9 cellular contexts compared by ENCODE assay signal in the genomic region with DNA sequence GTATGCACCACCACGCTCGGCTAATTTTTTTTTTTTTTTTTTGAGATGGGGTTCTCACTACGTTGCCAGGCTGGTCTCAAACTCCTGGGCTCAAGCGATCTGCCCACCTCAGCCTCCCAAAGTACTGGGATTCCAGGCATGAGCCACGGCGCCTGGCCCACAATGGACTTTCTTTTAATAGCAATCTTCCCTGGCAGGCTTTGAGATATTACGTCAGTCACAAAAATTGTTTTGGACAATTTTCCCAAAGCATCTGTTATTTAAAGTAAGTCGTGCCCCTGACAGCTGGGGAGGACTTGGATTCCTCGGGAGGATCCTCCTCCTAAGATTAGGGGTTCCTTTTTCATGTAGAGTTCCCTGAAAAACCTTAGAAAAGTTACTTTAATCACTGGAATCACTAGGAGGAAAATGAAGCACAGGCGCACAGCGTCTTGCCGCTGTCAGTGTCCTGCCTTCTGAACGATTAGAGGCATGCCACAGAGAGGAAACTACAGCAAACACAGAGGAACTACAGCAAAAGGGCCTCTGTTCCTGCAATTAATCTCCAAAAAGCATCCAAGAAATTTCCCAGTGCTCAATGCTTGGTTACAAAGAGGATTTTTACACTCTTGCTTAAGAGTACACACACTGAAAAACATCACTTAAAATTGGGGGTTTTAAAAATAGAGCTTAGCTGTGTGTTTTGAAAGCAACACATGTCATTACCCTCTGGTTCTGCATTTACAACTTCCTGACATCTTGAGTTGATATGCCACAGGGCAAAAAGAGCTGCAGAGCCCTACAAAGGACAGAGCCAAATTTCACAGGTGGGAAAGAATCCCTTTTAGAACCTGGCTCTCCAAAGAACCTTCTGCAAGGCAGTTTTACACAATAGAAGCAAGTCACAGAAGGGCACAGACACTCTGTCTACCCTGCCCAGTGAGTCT. TPM values are rescaled to one million over a fixed set of nuclear protein-coding genes. Genes with fewer than 3 reads are reported as not detected.
A peak's percentile ranks its signal among the peaks of the same experiment; 100 is the strongest.
DNase-seq lines count a peak whose midpoint lies in the region; ATAC-seq and TF ChIP-seq lines count a peak whose summit lies in the region.
"Had no signal": no experiment of that assay in that cellular context is flagged by ENCODE, and none has a peak within 500 bp of the region (broad histone marks: within the 10 kb centered on the region; RNA-seq: fewer than 3 reads in every experiment).

No MANE protein-coding gene starts in this region.

- H3K27ac Mint-ChIP-seq in MCF 10A (ENCODE audit: low read depth, unreplicated experiment), result no peak overlapping the region

- no peaks in the 10 kb centered on the region for H3K36me3 Mint-ChIP-seq in MCF 10A (ENCODE audit: insufficient read depth, unreplicated experiment)

- H3K27me3 ChIP-seq in breast epithelium (no peaks in the 10 kb centered on the region), mucosa of rectum (ENCODE audit: control insufficient read depth in 2 of 2, insufficient read depth in 2 of 2, low read length in 2 of 2) (no peaks in the 10 kb centered on the region)

- TF ChIP-seq CTCF in breast epithelium (IDR thresholded peaks at IDR 0.05) (no peak), MCF 10A (IDR thresholded peaks at IDR 0.05; ENCODE audit: unreplicated experiment) (no peak), coronary artery (IDR thresholded peaks at IDR 0.05) (no peak)

- BruUV-seq in MCF 10A (replicated peaks; lab: Mats Ljungman, UMichigan), result no TSS peak

- DNase-seq in breast epithelium (ENCODE audit: low spot score in 2 of 2) (peak in 1 of 2 donors; percentile 64), MCF 10A (ENCODE audit: unreplicated experiment) (no peak), coronary artery (ENCODE audit: low spot score) (peak; percentile 75), NCI-H146 treated with DMSO at 0.1 percent for 48 hours (lab: John Stamatoyannopoulos, UW; ENCODE audit: unreplicated experiment) (no peak), NCI-H510A (lab: John Stamatoyannopoulos, UW) (no peak)
- DNase-seq: NCI-H82 had no signal

- no peak for ATAC-seq in GM18520 (IDR thresholded peaks at IDR 0.05; ENCODE audit: unreplicated experiment)
- ATAC-seq in GM18909 (IDR thresholded peaks at IDR 0.05; ENCODE audit: poor library complexity, unreplicated experiment), result no peak

- CTCF ChIA-PET in MCF 10A (lab: Yijun Ruan, JAX), result interaction anchor here (0.7 to 2.8 kb wide), 7 partner anchors 10 to 492 kb away, joined by 3 to 11 read pairs (median 5); no protein-coding TSS in a partner anchor

- no peaks in the 10 kb centered on the region for H3K9me3 Mint-ChIP-seq in MCF 10A (ENCODE audit: unreplicated experiment)

- intact Hi-C loops in breast epithelium (cut with DNase I; ENCODE audit: low total_unique reads), result no loop called here
- intact Hi-C loops in MCF 10A (cut with micrococcal nuclease), result no loop called here

- peaks cover 34% of the 10 kb centered on the region for H3K27me3 Mint-ChIP-seq in MCF 10A (ENCODE audit: insufficient read depth, unreplicated experiment)

- H3K4me1 ChIP-seq in breast epithelium (peaks cover 14 to 17% of the 10 kb centered on the region in 2 donors), mucosa of rectum (ENCODE audit: control insufficient read depth in 2 of 2, insufficient read depth in 2 of 2, low read length in 2 of 2) (peaks cover 31 to 48% of the 10 kb centered on the region in 2 donors)

- H3K9me3 ChIP-seq in breast epithelium (no peaks in the 10 kb centered on the region), mucosa of rectum (ENCODE audit: control insufficient read depth in 2 of 2, low read length in 2 of 2) (no peaks in the 10 kb centered on the region)

- H3K4me1 Mint-ChIP-seq in MCF 10A (ENCODE audit: insufficient read depth, unreplicated experiment), result peaks cover 11% of the 10 kb centered on the region

- H3K4me3 ChIP-seq in breast epithelium (peak overlapping the region in 2 of 3 donors; percentile 8 to 34), coronary artery (peak overlapping the region; percentile 20), mucosa of rectum (ENCODE audit: low read length in 2 of 2) (peak overlapping the region in 1 of 2 donors; percentile 11)

- POLR2A ChIA-PET in MCF 10A (lab: Yijun Ruan, JAX), result interaction anchor here (2.4 kb wide), 1 partner anchor 195 kb away, joined by 7 read pairs; a partner anchor contains a TSS

- peak overlapping the region in 1 of 2 donors; percentile 7 for H3K9ac ChIP-seq in mucosa of rectum (ENCODE audit: low read depth in 1 of 2, low read length in 2 of 2)

- H3K27ac ChIP-seq in breast epithelium (peak overlapping the region; percentile 78 to 82), coronary artery (peak overlapping the region; percentile 93 to 96), mucosa of rectum (ENCODE audit: low read depth in 2 of 2, low read length in 2 of 2) (peak overlapping the region; percentile 50 to 69)

- H3K36me3 ChIP-seq in breast epithelium (no peaks in the 10 kb centered on the region), mucosa of rectum (ENCODE audit: control insufficient read depth in 2 of 2, insufficient read depth in 2 of 2, low read length in 2 of 2) (peaks cover 5 to 11% of the 10 kb centered on the region in 2 donors)

- TF ChIP-seq POLR2A in breast epithelium (IDR thresholded peaks at IDR 0.05), result no peak

- no peak overlapping the region for H3K4me3 Mint-ChIP-seq in MCF 10A (ENCODE audit: unreplicated experiment)

RNA-seq across cellular contexts. Expression of a gene that starts 4.5 kb away (rescaled TPM):
- total RNA-seq in breast epithelium, result 10 to 100 TPM; 17.6 to 38.2 (median 37.4) TPM
- total RNA-seq in MCF 10A (2022), result 0.51 and 0.83 TPM in 2 replicates

RNA-seq across cellular contexts. Expression of a gene that starts 28.5 kb away (rescaled TPM):
- total RNA-seq in breast epithelium, result under 1 TPM in 1 of 3 donors, not detected in 2; 0.44 TPM
- not detected in 2 replicates for total RNA-seq in MCF 10A (2022)

Comparison
In these comparisons a context has a peak if more than half of its experiments do, and no peak if none do; other contexts are left out.
1. RNA of a gene that starts 4.5 kb away (total RNA-seq): 17.6 to 38.2 TPM in breast epithelium; 0.51 to 0.83 TPM in MCF 10A; every median in the first group is over 10 times any median in the second.
2. Peak in every context shown above with its lines, with median percentiles within 50 percentile points of each other: H3K27ac ChIP-seq.